In the genomic region with DNA sequence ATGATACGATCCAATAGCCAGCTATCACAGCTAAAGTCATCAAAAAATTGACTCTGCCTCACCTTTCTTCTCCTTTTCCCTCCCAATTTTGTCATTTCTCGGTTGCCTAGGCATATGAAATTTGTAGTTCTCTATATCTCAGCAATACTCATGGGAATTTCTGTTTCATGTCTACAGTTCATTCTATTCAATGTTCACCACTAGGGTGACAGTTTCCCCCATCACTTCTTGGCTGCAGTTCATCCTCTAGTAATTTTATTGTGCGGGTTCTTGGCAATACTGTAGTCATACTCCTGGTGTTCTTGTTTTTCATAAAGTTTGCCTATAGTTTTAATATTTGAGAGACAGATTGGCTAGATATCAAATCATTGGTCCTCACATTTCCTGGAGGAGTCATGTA, we compare ENCODE assay signal across 24 cellular contexts.
"Had no signal": no experiment of that assay in that cellular context is flagged by ENCODE, and none has a peak within 500 bp of the region (broad histone marks: within the 10 kb centered on the region; RNA-seq: fewer than 3 reads in every experiment).

No MANE protein-coding gene starts in this region.

- FAIRE-seq: endometrium, small intestine, urothelium cell line had no signal

- H3K27ac Mint-ChIP-seq: activated CD4-positive, alpha-beta memory T cell treated with anti-CD3 and anti-CD28 coated beads for 36 hours; activated CD8-positive, alpha-beta memory T cell treated with anti-CD3 and anti-CD28 coated beads, Interleukin-2, amount 10 ng/mL, durations not matched to agents 7 days and 5 days; activated T-helper 1 cell treated with anti-CD3 and anti-CD28 coated beads, Interleukin-12 subunit alpha, Interleukin-12 subunit beta, Interleukin-2, Interleukin-4 antibody, amounts not matched to agents 30 ng/mL and 10 ng/mL and 1 ng/mL, durations not matched to agents 14 hours and 24 hours and 36 hours; naive B cell; stimulated activated memory B cell treated with anti-CD40 and anti-IgM and Interleukin-4, amounts not matched to agents 10 μg/mL and 1 μg/mL and 100 μg/mL, for 72 hours had no signal

- H3K27me3 ChIP-seq: body of pancreas, left lung, right lobe of liver, stomach, suprapubic skin, tibial nerve had no signal

- H3K27ac ChIP-seq: body of pancreas, left lung, right lobe of liver, stomach, suprapubic skin, tibial nerve had no signal

- H3K36me3 Mint-ChIP-seq: activated CD4-positive, alpha-beta memory T cell treated with anti-CD3 and anti-CD28 coated beads for 36 hours; naive B cell; stimulated activated memory B cell treated with anti-CD40 and anti-IgM and Interleukin-4, amounts not matched to agents 10 μg/mL and 1 μg/mL and 100 μg/mL, for 72 hours had no signal

- H3K9me3 Mint-ChIP-seq: activated CD4-positive, alpha-beta memory T cell treated with anti-CD3 and anti-CD28 coated beads for 36 hours had no signal

- H3K4me3 ChIP-seq: body of pancreas, left lung, lung, right lobe of liver, stomach, suprapubic skin, tibial nerve had no signal

- DNase-seq: activated CD4-positive, alpha-beta memory T cell treated with anti-CD3 and anti-CD28 coated beads for 36 hours; activated CD4-positive, alpha-beta T cell treated with anti-CD3 and anti-CD28 coated beads for 48 hours; activated CD8-positive, alpha-beta memory T cell treated with anti-CD3 and anti-CD28 coated beads, Interleukin-2, amount 10 ng/mL, durations not matched to agents 7 days and 5 days; activated gamma-delta T cell; activated naive CD4-positive, alpha-beta T cell treated with anti-CD3 and anti-CD28 coated beads, Interleukin-2, amount 50 U/mL, for 16 hours; activated T-cell treated with anti-CD3 and anti-CD28 coated beads for 4 hours; anterior cingulate cortex; body of pancreas; erythroblast; foreskin fibroblast; left lung; naive B cell; occipital lobe; right lobe of liver; small intestine; stimulated activated CD4-positive, alpha-beta T cell treated with anti-CD3 and anti-CD28 coated beads, Interleukin-2, amount 100 ng/mL, for 24 hours; stomach had no signal

- H3K9me3 ChIP-seq: body of pancreas, left lung, right lobe of liver, stomach, suprapubic skin, tibial nerve had no signal

- H3K4me1 Mint-ChIP-seq: naive B cell; stimulated activated memory B cell treated with anti-CD40 and anti-IgM and Interleukin-4, amounts not matched to agents 10 μg/mL and 1 μg/mL and 100 μg/mL, for 72 hours had no signal

- ATAC-seq: activated CD8-positive, alpha-beta memory T cell treated with anti-CD3 and anti-CD28 coated beads, Interleukin-2, amount 10 ng/mL, durations not matched to agents 7 days and 5 days; body of pancreas; left lung; right lobe of liver; stimulated activated memory B cell treated with anti-CD40 and anti-IgM and Interleukin-4, amounts not matched to agents 10 μg/mL and 1 μg/mL and 100 μg/mL, for 72 hours had no signal

- H3K4me3 Mint-ChIP-seq: activated CD4-positive, alpha-beta memory T cell treated with anti-CD3 and anti-CD28 coated beads for 36 hours; activated CD8-positive, alpha-beta memory T cell treated with anti-CD3 and anti-CD28 coated beads, Interleukin-2, amount 10 ng/mL, durations not matched to agents 7 days and 5 days; activated T-helper 1 cell treated with anti-CD3 and anti-CD28 coated beads, Interleukin-12 subunit alpha, Interleukin-12 subunit beta, Interleukin-2, Interleukin-4 antibody, amounts not matched to agents 30 ng/mL and 10 ng/mL and 1 ng/mL, durations not matched to agents 14 hours and 24 hours and 36 hours; naive B cell; stimulated activated memory B cell treated with anti-CD40 and anti-IgM and Interleukin-4, amounts not matched to agents 10 μg/mL and 1 μg/mL and 100 μg/mL, for 72 hours had no signal

- H3K4me1 ChIP-seq: body of pancreas, left lung, right lobe of liver, stomach, suprapubic skin, tibial nerve had no signal

- H3K27me3 Mint-ChIP-seq: activated CD4-positive, alpha-beta memory T cell treated with anti-CD3 and anti-CD28 coated beads for 36 hours; activated CD8-positive, alpha-beta memory T cell treated with anti-CD3 and anti-CD28 coated beads, Interleukin-2, amount 10 ng/mL, durations not matched to agents 7 days and 5 days; naive B cell had no signal

- H3K36me3 ChIP-seq: left lung, right lobe of liver, stomach, suprapubic skin, tibial nerve had no signal
